1 cellular context compared by ENCODE assay signal in the genomic region with DNA sequence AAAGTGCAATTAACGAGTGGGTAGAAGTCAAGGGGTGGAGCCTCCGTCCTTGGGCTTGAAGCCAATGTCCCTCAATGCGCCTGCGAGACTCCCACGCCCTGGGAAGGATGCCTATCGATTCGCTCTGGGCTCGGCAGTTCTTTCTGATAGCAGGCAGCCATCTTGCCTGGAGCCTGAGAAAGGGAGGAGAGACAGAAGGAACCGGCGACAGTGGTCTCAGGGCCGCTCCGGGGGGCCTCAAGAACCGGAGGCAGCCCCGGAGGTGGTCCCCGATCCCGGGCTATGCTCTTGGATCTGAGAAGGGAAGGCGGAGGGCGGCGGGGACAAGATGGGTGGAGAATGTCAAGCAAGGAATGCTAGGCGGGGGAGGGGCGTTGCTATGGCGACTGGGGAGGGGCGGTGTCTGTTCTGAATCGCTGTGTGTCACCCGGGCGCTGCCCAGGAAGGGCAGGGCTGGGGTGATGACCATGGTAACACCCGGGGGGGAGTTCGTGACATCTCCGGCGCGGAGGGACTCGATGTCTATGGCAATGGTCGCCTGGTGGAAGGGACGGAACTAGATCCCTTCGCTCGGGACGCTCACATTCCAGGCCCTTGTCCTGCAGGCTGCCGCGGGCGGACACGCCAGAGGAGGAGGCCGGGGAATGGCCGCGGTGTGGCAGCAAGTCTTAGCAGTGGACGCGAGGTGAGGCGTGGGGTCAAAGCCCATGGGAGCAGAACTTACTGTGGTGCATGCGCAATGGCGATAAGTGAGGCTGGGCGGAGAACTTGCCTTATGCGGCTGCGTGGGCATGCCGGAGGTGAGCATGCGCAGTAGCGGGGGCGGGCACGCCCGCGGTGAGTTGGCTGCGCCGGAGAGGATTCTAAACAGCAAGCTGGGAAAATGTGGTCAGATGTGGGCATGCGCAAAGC.
TF ChIP-seq lines count a peak whose summit lies in the region.

Gene WDR13, plus strand, starts transcription at position 140 of the 912 bp plus-strand sequence. Its CDS starts 505 bp downstream, at position 645.

TF ChIP-seq in HEK293, 187 proteins besides CTCF, POLR2A, EP300 and RAD21 (continued from another document and continues in another):
- TF ChIP-seq, protein P1, sequence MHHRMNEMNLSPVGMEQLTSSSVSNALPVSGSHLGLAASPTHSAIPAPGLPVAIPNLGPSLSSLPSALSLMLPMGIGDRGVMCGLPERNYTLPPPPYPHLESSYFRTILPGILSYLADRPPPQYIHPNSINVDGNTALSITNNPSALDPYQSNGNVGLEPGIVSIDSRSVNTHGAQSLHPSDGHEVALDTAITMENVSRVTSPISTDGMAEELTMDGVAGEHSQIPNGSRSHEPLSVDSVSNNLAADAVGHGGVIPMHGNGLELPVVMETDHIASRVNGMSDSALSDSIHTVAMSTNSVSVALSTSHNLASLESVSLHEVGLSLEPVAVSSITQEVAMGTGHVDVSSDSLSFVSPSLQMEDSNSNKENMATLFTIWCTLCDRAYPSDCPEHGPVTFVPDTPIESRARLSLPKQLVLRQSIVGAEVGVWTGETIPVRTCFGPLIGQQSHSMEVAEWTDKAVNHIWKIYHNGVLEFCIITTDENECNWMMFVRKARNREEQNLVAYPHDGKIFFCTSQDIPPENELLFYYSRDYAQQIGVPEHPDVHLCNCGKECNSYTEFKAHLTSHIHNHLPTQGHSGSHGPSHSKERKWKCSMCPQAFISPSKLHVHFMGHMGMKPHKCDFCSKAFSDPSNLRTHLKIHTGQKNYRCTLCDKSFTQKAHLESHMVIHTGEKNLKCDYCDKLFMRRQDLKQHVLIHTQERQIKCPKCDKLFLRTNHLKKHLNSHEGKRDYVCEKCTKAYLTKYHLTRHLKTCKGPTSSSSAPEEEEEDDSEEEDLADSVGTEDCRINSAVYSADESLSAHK (tag by site-specific recombination; IDR thresholded peaks at IDR 0.05): 0 out of 2 replicates have a peak, but pooled peaks have one; percentile 9
- peak; percentile 87 for TF ChIP-seq ZNF10 (tag by site-specific recombination; IDR thresholded peaks at IDR 0.05)
- peak; percentile 70 for TF ChIP-seq ZSCAN30 (tag by site-specific recombination; IDR thresholded peaks at IDR 0.05)
- TF ChIP-seq ZNF214 (tag by site-specific recombination; IDR thresholded peaks at IDR 0.05; ENCODE audit: borderline replicate concordance): no peak
- TF ChIP-seq ZNF24 (tag by site-specific recombination; IDR thresholded peaks at IDR 0.05): peak; percentile 16; the same call in 1 of the 2 replicates
- no peak for TF ChIP-seq GLI4 (tag by site-specific recombination; IDR thresholded peaks at IDR 0.05)
- no peak for TF ChIP-seq ZNF221 (tag by site-specific recombination; IDR thresholded peaks at IDR 0.05; ENCODE audit: borderline replicate concordance)
- TF ChIP-seq, protein P2, sequence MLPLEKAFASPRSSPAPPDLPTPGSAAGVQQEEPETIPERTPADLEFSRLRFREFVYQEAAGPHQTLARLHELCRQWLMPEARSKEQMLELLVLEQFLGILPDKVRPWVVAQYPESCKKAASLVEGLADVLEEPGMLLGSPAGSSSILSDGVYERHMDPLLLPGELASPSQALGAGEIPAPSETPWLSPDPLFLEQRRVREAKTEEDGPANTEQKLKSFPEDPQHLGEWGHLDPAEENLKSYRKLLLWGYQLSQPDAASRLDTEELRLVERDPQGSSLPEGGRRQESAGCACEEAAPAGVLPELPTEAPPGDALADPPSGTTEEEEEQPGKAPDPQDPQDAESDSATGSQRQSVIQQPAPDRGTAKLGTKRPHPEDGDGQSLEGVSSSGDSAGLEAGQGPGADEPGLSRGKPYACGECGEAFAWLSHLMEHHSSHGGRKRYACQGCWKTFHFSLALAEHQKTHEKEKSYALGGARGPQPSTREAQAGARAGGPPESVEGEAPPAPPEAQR (tag by site-specific recombination; IDR thresholded peaks at IDR 0.05): no peak
- TF ChIP-seq ZNF704 (tag by site-specific recombination; IDR thresholded peaks at IDR 0.05): no peak
- peak; percentile 42; the same call in 1 of the 2 replicates for TF ChIP-seq ZNF76 (tag by site-specific recombination; IDR thresholded peaks at IDR 0.05; ENCODE audit: borderline replicate concordance, low read depth)
- no peak for TF ChIP-seq ZNF37A (tag by site-specific recombination; IDR thresholded peaks at IDR 0.05)
- TF ChIP-seq, protein P3, sequence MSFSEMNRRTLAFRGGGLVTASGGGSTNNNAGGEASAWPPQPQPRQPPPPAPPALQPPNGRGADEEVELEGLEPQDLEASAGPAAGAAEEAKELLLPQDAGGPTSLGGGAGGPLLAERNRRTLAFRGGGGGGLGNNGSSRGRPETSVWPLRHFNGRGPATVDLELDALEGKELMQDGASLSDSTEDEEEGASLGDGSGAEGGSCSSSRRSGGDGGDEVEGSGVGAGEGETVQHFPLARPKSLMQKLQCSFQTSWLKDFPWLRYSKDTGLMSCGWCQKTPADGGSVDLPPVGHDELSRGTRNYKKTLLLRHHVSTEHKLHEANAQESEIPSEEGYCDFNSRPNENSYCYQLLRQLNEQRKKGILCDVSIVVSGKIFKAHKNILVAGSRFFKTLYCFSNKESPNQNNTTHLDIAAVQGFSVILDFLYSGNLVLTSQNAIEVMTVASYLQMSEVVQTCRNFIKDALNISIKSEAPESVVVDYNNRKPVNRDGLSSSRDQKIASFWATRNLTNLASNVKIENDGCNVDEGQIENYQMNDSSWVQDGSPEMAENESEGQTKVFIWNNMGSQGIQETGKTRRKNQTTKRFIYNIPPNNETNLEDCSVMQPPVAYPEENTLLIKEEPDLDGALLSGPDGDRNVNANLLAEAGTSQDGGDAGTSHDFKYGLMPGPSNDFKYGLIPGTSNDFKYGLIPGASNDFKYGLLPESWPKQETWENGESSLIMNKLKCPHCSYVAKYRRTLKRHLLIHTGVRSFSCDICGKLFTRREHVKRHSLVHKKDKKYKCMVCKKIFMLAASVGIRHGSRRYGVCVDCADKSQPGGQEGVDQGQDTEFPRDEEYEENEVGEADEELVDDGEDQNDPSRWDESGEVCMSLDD (tag by site-specific recombination; IDR thresholded peaks at IDR 0.05): no peak
- no peak; the same call in 1 of the 2 replicates for TF ChIP-seq ZNF660 (tag by site-specific recombination; IDR thresholded peaks at IDR 0.05)
- TF ChIP-seq, protein P4, sequence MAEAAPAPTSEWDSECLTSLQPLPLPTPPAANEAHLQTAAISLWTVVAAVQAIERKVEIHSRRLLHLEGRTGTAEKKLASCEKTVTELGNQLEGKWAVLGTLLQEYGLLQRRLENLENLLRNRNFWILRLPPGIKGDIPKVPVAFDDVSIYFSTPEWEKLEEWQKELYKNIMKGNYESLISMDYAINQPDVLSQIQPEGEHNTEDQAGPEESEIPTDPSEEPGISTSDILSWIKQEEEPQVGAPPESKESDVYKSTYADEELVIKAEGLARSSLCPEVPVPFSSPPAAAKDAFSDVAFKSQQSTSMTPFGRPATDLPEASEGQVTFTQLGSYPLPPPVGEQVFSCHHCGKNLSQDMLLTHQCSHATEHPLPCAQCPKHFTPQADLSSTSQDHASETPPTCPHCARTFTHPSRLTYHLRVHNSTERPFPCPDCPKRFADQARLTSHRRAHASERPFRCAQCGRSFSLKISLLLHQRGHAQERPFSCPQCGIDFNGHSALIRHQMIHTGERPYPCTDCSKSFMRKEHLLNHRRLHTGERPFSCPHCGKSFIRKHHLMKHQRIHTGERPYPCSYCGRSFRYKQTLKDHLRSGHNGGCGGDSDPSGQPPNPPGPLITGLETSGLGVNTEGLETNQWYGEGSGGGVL (tag by site-specific recombination; IDR thresholded peaks at IDR 0.05): no peak
- no peak for TF ChIP-seq AEBP2 (tag by site-specific recombination; IDR thresholded peaks at IDR 0.05; ENCODE audit: borderline replicate concordance)
- TF ChIP-seq ZBTB17 (tag by site-specific recombination; IDR thresholded peaks at IDR 0.05): peak; percentile 98
- TF ChIP-seq ZNF549 (tag by site-specific recombination; IDR thresholded peaks at IDR 0.05): no peak
- no peak for TF ChIP-seq ZBTB48 (tag by site-specific recombination; IDR thresholded peaks at IDR 0.05)
- TF ChIP-seq KLF9 (tag by site-specific recombination; IDR thresholded peaks at IDR 0.05; ENCODE audit: low read depth): peak; percentile 76
- peak; percentile 76 for TF ChIP-seq EGR2 (tag by site-specific recombination; IDR thresholded peaks at IDR 0.05; ENCODE audit: low read depth)
- peak; percentile 4; the same call in 1 of the 2 replicates for TF ChIP-seq ZNF423 (tag by site-specific recombination; IDR thresholded peaks at IDR 0.05)
- peak; percentile 27 for TF ChIP-seq ZNF324 (tag by site-specific recombination; IDR thresholded peaks at IDR 0.05)
- TF ChIP-seq ZIC2 (tag by site-specific recombination; IDR thresholded peaks at IDR 0.05): peak; percentile 39; the same call in 1 of the 2 replicates
- TF ChIP-seq ZNF561 (tag by site-specific recombination; IDR thresholded peaks at IDR 0.05; ENCODE audit: borderline replicate concordance): no peak
- peak; percentile 96 for TF ChIP-seq KLF8 (tag by site-specific recombination; IDR thresholded peaks at IDR 0.05)
- TF ChIP-seq ZBTB11 (tag by site-specific recombination; conservative IDR thresholded peaks at IDR 0.05; ENCODE audit: low read depth): peak; percentile 44
- peak; percentile 89 for TF ChIP-seq YY1 (tag by site-specific recombination; IDR thresholded peaks at IDR 0.05)
- TF ChIP-seq IKZF3 (tag by site-specific recombination; IDR thresholded peaks at IDR 0.05): peak; percentile 87
- TF ChIP-seq OVOL3 (tag by site-specific recombination; IDR thresholded peaks at IDR 0.05): no peak
- peak; percentile 54; the same call in 1 of the 2 replicates for TF ChIP-seq ZNF692 (tag by site-specific recombination; IDR thresholded peaks at IDR 0.05)
- peak; percentile 85 for TF ChIP-seq KLF1 (tag by site-specific recombination; IDR thresholded peaks at IDR 0.05)
- TF ChIP-seq ZNF658 (tag by site-specific recombination; IDR thresholded peaks at IDR 0.05): no peak
- TF ChIP-seq ZNF335 (tag by site-specific recombination; conservative IDR thresholded peaks at IDR 0.05): peak; percentile 90
- TF ChIP-seq ZNF777 (tag by site-specific recombination; IDR thresholded peaks at IDR 0.05; ENCODE audit: borderline replicate concordance): no peak
- no peak for TF ChIP-seq ZNF747 (tag by site-specific recombination; IDR thresholded peaks at IDR 0.05)
